ENCODE assay signal across 9 cellular contexts in genomic region chr6:2111162-2111677, GRCh38.
DNase-seq lines count a peak whose midpoint lies in the region; ATAC-seq and TF ChIP-seq lines count a peak whose summit lies in the region.
"Had no signal": no experiment of that assay in that cellular context is flagged by ENCODE, and none has a peak within 500 bp of the region (broad histone marks: within the 10 kb centered on the region; RNA-seq: fewer than 3 reads in every experiment).

No MANE protein-coding gene starts in this region.

- H3K9me3 Mint-ChIP-seq in activated naive CD4-positive, alpha-beta T cell treated with anti-CD3 and anti-CD28 coated beads, Interleukin-2, amount 50 U/mL, for 24 hours: peaks cover 13% of the 10 kb centered on the region
- H3K9me3 Mint-ChIP-seq in stimulated activated naive CD8-positive, alpha-beta T cell treated with anti-CD3 and anti-CD28 coated beads, Interleukin-15, amount 100 ng/mL, for 72 hours: no peaks in the 10 kb centered on the region
- no peaks in the 10 kb centered on the region for H3K9me3 Mint-ChIP-seq in endothelial cell (ENCODE audit: unreplicated experiment)

- H3K27ac ChIP-seq in epithelial cell of prostate: no peak overlapping the region

- TF ChIP-seq CTCF in endothelial cell (IDR thresholded peaks at IDR 0.05; ENCODE audit: unreplicated experiment): no peak

- H3K27ac Mint-ChIP-seq in activated naive CD4-positive, alpha-beta T cell treated with anti-CD3 and anti-CD28 coated beads, Interleukin-2, amount 50 U/mL, for 24 hours: peak overlapping the region; percentile 99
- H3K27ac Mint-ChIP-seq in stimulated activated naive CD8-positive, alpha-beta T cell treated with anti-CD3 and anti-CD28 coated beads, Interleukin-15, amount 100 ng/mL, for 72 hours: peak overlapping the region; percentile 96 to 98
- H3K27ac Mint-ChIP-seq in endothelial cell (ENCODE audit: unreplicated experiment): no peak overlapping the region

- H3K36me3 Mint-ChIP-seq in activated naive CD4-positive, alpha-beta T cell treated with anti-CD3 and anti-CD28 coated beads, Interleukin-2, amount 50 U/mL, for 24 hours: peaks cover 17% of the 10 kb centered on the region
- H3K36me3 Mint-ChIP-seq in endothelial cell (ENCODE audit: low read depth, unreplicated experiment): no peaks in the 10 kb centered on the region

- peaks cover 37% of the 10 kb centered on the region for H3K4me1 Mint-ChIP-seq in activated naive CD4-positive, alpha-beta T cell treated with anti-CD3 and anti-CD28 coated beads, Interleukin-2, amount 50 U/mL, for 24 hours
- H3K4me1 Mint-ChIP-seq in stimulated activated naive CD8-positive, alpha-beta T cell treated with anti-CD3 and anti-CD28 coated beads, Interleukin-15, amount 100 ng/mL, for 72 hours: peaks cover 40% of the 10 kb centered on the region
- H3K4me1 Mint-ChIP-seq in endothelial cell (ENCODE audit: unreplicated experiment): peaks cover 19% of the 10 kb centered on the region

- no peak for DNase-seq in activated naive CD4-positive, alpha-beta T cell treated with Interleukin-2 at 50 U/mL for 16 hours
- DNase-seq in M059J (ENCODE audit: low read depth): peak; percentile 47
- peak; percentile 18 for DNase-seq in epithelial cell of prostate (ENCODE audit: low read depth, low spot score)
- peak; percentile 22 to 27 for DNase-seq in stimulated activated naive CD8-positive, alpha-beta T cell treated with anti-CD3 and anti-CD28 coated beads, Interleukin-15, amount 100 ng/mL, for 72 hours
- no peak for DNase-seq in endothelial cell (ENCODE audit: low spot score)
- DNase-seq: effector CD4-positive, alpha-beta T cell had no signal

- H3K27me3 Mint-ChIP-seq in activated naive CD4-positive, alpha-beta T cell treated with anti-CD3 and anti-CD28 coated beads, Interleukin-2, amount 50 U/mL, for 24 hours: no peaks in the 10 kb centered on the region
- no peaks in the 10 kb centered on the region for H3K27me3 Mint-ChIP-seq in stimulated activated naive CD8-positive, alpha-beta T cell treated with anti-CD3 and anti-CD28 coated beads, Interleukin-15, amount 100 ng/mL, for 72 hours
- H3K27me3 Mint-ChIP-seq in endothelial cell (ENCODE audit: unreplicated experiment): peaks cover 7% of the 10 kb centered on the region

- ATAC-seq in stimulated activated naive CD8-positive, alpha-beta T cell treated with anti-CD3 and anti-CD28 coated beads, Interleukin-15, amount 100 ng/mL, for 72 hours: peak; percentile 96
- ATAC-seq in GM19467 (IDR thresholded peaks at IDR 0.05; ENCODE audit: unreplicated experiment) (no peak), GM21723 (IDR thresholded peaks at IDR 0.05; ENCODE audit: unreplicated experiment) (no peak)

- peak overlapping the region; percentile 90 for H3K4me3 Mint-ChIP-seq in activated naive CD4-positive, alpha-beta T cell treated with anti-CD3 and anti-CD28 coated beads, Interleukin-2, amount 50 U/mL, for 24 hours
- peak overlapping the region; percentile 83 to 85 for H3K4me3 Mint-ChIP-seq in stimulated activated naive CD8-positive, alpha-beta T cell treated with anti-CD3 and anti-CD28 coated beads, Interleukin-15, amount 100 ng/mL, for 72 hours
- no peak overlapping the region for H3K4me3 Mint-ChIP-seq in endothelial cell (ENCODE audit: unreplicated experiment)

Comparison
In these comparisons a context has a peak if more than half of its experiments do, and no peak if none do; other contexts are left out.
1. DNase-seq: peak in M059J (single experiment), epithelial cell of prostate (single experiment) and stimulated activated naive CD8-positive, alpha-beta T cell treated with anti-CD3 and anti-CD28 coated beads, Interleukin-15, amount 100 ng/mL, for 72 hours (2 of 2); none in activated naive CD4-positive, alpha-beta T cell treated with Interleukin-2 at 50 U/mL for 16 hours (single experiment) and endothelial cell (single experiment).